ENCODE assay signal across 8 cellular contexts in the genomic region with DNA sequence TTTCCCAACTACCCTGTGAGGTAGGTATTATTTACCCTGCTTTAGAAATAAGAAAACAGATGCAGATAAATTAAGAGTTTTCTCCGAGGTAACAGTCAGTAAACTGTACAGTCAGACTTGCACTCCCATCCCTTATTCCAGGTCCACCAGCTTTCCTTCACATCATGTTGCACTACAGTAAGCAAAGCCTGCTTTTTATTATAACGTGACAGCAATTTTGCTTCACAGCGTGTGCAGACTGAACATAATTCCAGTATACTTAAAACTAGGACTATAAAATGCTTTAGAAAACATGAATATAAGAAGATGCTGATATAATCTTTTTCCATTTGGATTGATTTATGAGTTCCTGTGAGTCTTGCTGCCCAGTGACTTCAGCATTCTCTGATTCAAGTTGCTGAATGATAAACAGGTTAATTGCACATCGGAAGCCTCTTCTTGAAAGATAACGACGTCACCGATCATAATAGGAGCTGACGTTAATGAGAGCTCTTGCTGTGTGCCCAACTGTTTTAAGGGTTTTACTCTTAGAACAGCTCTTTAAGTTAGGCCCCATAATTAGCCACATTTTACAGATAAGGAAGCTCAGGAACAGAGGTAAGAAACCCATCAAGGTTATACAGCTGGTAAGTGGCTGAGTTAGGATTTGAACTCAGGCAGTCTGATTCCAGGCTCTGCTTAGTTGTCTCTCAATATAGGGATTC. TPM values are rescaled to one million over a fixed set of nuclear protein-coding genes. Genes with fewer than 3 reads are reported as not detected.
DNase-seq lines count a peak whose midpoint lies in the region; ATAC-seq and TF ChIP-seq lines count a peak whose summit lies in the region.

No MANE protein-coding gene starts in this region.

- no peak overlapping the region for H4K8ac ChIP-seq in mesendoderm (ENCODE audit: low read depth, low read length)

- peaks cover 5% of the 10 kb centered on the region; the same call in 1 of the 2 replicates for H3F3A ChIP-seq in MM.1S (ENCODE audit: insufficient read depth, low read length)

- H3K4me1 ChIP-seq in MM.1S (ENCODE audit: low read length) = 0 out of 2 replicates have a peak, but pooled peaks cover 11% of the 10 kb centered on the region
- H3K4me1 ChIP-seq in mesendoderm (ENCODE audit: control insufficient read depth, low read depth, low read length) = no peaks in the 10 kb centered on the region

- H3K36me3 ChIP-seq in MM.1S (replicated peaks; ENCODE audit: insufficient read depth, low read length) = no peaks in the 10 kb centered on the region; the same call in 1 of the 2 replicates
- peaks cover 4% of the 10 kb centered on the region for H3K36me3 ChIP-seq in brain microvascular endothelial cell (replicated peaks)
- H3K36me3 ChIP-seq in mesendoderm (ENCODE audit: control insufficient read depth, insufficient read depth, low read length) = peaks cover 3% of the 10 kb centered on the region

- H3K79me2 ChIP-seq in MM.1S (ENCODE audit: low read length) (peaks cover 47% of the 10 kb centered on the region), mesendoderm (ENCODE audit: control insufficient read depth, insufficient read depth, low read length) (peaks cover 19% of the 10 kb centered on the region)

- no peak for ATAC-seq in GM18519 (IDR thresholded peaks at IDR 0.05; ENCODE audit: low FRiP score, unreplicated experiment)

- H2BK15ac ChIP-seq in mesendoderm (replicated peaks; ENCODE audit: low read depth) = peak overlapping the region; percentile 20

- H3K23ac ChIP-seq in mesendoderm (ENCODE audit: low read length) = peak overlapping the region; percentile 15

- H4K20me1 ChIP-seq in MM.1S (ENCODE audit: insufficient read depth, low read length) = no peaks in the 10 kb centered on the region

- peak overlapping the region; percentile 96 for H3K56ac ChIP-seq in mesendoderm (ENCODE audit: low read length)

- DNase-seq in ELR (ENCODE audit: low read depth) (peak; percentile 51), MM.1S (no peak), brain microvascular endothelial cell (no peak), mesendoderm (peak; percentile 28), cerebellar nuclear complex (lab: John Stamatoyannopoulos, UW) (no peak), activated gamma-delta T cell treated with Interleukin-2 at 50 U/mL for 16 hours (no peak), GM19240 (ENCODE audit: insufficient read length, low spot score) (no peak)

- no peaks in the 10 kb centered on the region for H3K9me3 ChIP-seq in MM.1S (replicated peaks; ENCODE audit: insufficient read depth, low read length)

- peak overlapping the region; percentile 97 for H3K18ac ChIP-seq in mesendoderm (ENCODE audit: low read length)

- H2AFZ ChIP-seq in MM.1S (ENCODE audit: low read length) = no peak overlapping the region

- H3K4me3 ChIP-seq in MM.1S (ENCODE audit: low read length) (peak overlapping the region; percentile 73), brain microvascular endothelial cell (ENCODE audit: low read depth, low read length) (peak overlapping the region; percentile 72), mesendoderm (ENCODE audit: low read length) (peak overlapping the region; percentile 75)

- H2BK5ac ChIP-seq in mesendoderm (ENCODE audit: low read length) = no peak overlapping the region

- no CpG with 5 or more reads among the region's 8 CpGs for WGBS in mesendoderm (ENCODE audit: extremely low coverage, insufficient coverage, low lambda C conversion rate)

- in situ Hi-C loops in brain microvascular endothelial cell (cut with HindIII; ENCODE audit: low pct_ligation_motif_present, low sequenced_read_pairs) = no loop called here

- H3K4me2 ChIP-seq in MM.1S (ENCODE audit: low read depth, low read length) (peak overlapping the region; percentile 87), mesendoderm (ENCODE audit: low read length) (peak overlapping the region; percentile 98)

- no peak overlapping the region for H2AK5ac ChIP-seq in mesendoderm (ENCODE audit: low read length)

- no peaks in the 10 kb centered on the region for H3K9me2 ChIP-seq in MM.1S (replicated peaks; ENCODE audit: insufficient read depth, low read length)

- no peak overlapping the region for H2BK120ac ChIP-seq in mesendoderm (ENCODE audit: low read depth, low read length)

- H3K9ac ChIP-seq in MM.1S (ENCODE audit: low read length) = peak overlapping the region; percentile 98
- peak overlapping the region; percentile 95 for H3K9ac ChIP-seq in mesendoderm (ENCODE audit: low read length)

- H4K5ac ChIP-seq in mesendoderm (ENCODE audit: low read length) = no peak overlapping the region

- H3K27ac ChIP-seq in MM.1S (ENCODE audit: low read length) = peak overlapping the region; percentile 88
- peak overlapping the region; percentile 97 for H3K27ac ChIP-seq in brain microvascular endothelial cell
- peak overlapping the region; percentile 99 for H3K27ac ChIP-seq in mesendoderm (ENCODE audit: low read depth, low read length)

- H3K27me3 ChIP-seq in MM.1S (replicated peaks; ENCODE audit: insufficient read depth, low read length) (no peaks in the 10 kb centered on the region), brain microvascular endothelial cell (replicated peaks) (no peaks in the 10 kb centered on the region), mesendoderm (ENCODE audit: insufficient read depth, low read length, poor library complexity) (no peaks in the 10 kb centered on the region)

- peaks cover 10% of the 10 kb centered on the region for H3K79me1 ChIP-seq in mesendoderm (ENCODE audit: low read length)

- TF ChIP-seq CTCF in MM.1S (IDR thresholded peaks at IDR 0.05; ENCODE audit: low read length) (no peak), brain microvascular endothelial cell (IDR thresholded peaks at IDR 0.05; ENCODE audit: low read depth, low read length, missing control alignments) (no peak)

- peak overlapping the region; percentile 36 for H3K4ac ChIP-seq in mesendoderm (ENCODE audit: low read depth, low read length)

RNA-seq across cellular contexts. Expression of a gene that starts 1.4 kb away (rescaled TPM):
- 42.3 TPM for polyA plus RNA-seq in mesendoderm (2013, experiment 1 of 2)
- 42.2 TPM for polyA plus RNA-seq in mesendoderm (2013, experiment 2 of 2)

RNA-seq across cellular contexts. Expression of a gene that starts 20.4 kb away (rescaled TPM):
- 9.2 TPM for polyA plus RNA-seq in mesendoderm (2013, experiment 1 of 2)
- polyA plus RNA-seq in mesendoderm (2013, experiment 2 of 2) = 9.9 TPM

RNA-seq across cellular contexts. Expression of a gene that starts 20.4 kb away (rescaled TPM):
- 0.84 TPM for polyA plus RNA-seq in mesendoderm (2013, experiment 1 of 2)
- polyA plus RNA-seq in mesendoderm (2013, experiment 2 of 2) = 0.83 TPM

Comparison
In these comparisons a context has a peak if more than half of its experiments do, and no peak if none do; other contexts are left out.
1. DNase-seq: peak in ELR (single experiment) and mesendoderm (single experiment); none in MM.1S (single experiment), brain microvascular endothelial cell (single experiment), cerebellar nuclear complex (0 of 2), activated gamma-delta T cell treated with Interleukin-2 at 50 U/mL for 16 hours (single experiment) and GM19240 (single experiment).
2. Peak in every context shown above with its lines, with median percentiles within 50 percentile points of each other: H3K27ac ChIP-seq and H3K4me3 ChIP-seq.